In genomic region chr6:30819287-30819917, GRCh38 we compare ENCODE assay signal across 10 cellular contexts.
DNase-seq lines count a peak whose midpoint lies in the region; ATAC-seq lines count a peak whose summit lies in the region.
"Had no signal": no experiment of that assay in that cellular context is flagged by ENCODE, and none has a peak within 500 bp of the region (broad histone marks: within the 10 kb centered on the region; RNA-seq: fewer than 3 reads in every experiment).

No MANE protein-coding gene starts in this region.

- ATAC-seq in stimulated activated naive B cell treated with anti-CD40 and anti-IgM and Interleukin-4, amounts not matched to agents 10 μg/mL and 1 μg/mL and 100 μg/mL, for 72 hours (replicated peaks), result peak; percentile 16 to 21
- no peak for ATAC-seq in GM21360 (IDR thresholded peaks at IDR 0.05; ENCODE audit: unreplicated experiment)

- H3K9me3 ChIP-seq in mesenchymal stem cell (ENCODE audit: control insufficient read depth, low read length), result no peaks in the 10 kb centered on the region
- H3K9me3 ChIP-seq: gastroesophageal sphincter had no signal

- H3K27ac Mint-ChIP-seq in activated T-cell treated with anti-CD3 and anti-CD28 coated beads, Interleukin-2, amount 50 U/mL, for 24 hours, result peak overlapping the region; percentile 96
- H3K27ac Mint-ChIP-seq in stimulated activated naive B cell treated with anti-CD40 and anti-IgM and Interleukin-4, amounts not matched to agents 10 μg/mL and 1 μg/mL and 100 μg/mL, for 72 hours, result peak overlapping the region; percentile 2

- H3K79me1 ChIP-seq in mesenchymal stem cell (replicated peaks; ENCODE audit: low read length, poor library complexity, severe bottlenecking), result no peaks in the 10 kb centered on the region

- peaks cover 7% of the 10 kb centered on the region for H3K4me1 ChIP-seq in mesenchymal stem cell (ENCODE audit: control insufficient read depth, insufficient read depth, low read depth, low read length)

- peak; percentile 23 for DNase-seq in activated gamma-delta T cell treated with anti-CD3 and anti-CD28 coated beads, Interleukin-2, amount 50 U/mL, for 16 hours (ENCODE audit: low read depth)
- DNase-seq in activated gamma-delta T cell (lab: John Stamatoyannopoulos, UW) (no peak), mesenchymal stem cell (no peak), anterior cingulate cortex (lab: John Stamatoyannopoulos, UW) (no peak), SHP77 treated with DMSO at 0.1 percent for 48 hours (lab: John Stamatoyannopoulos, UW) (no peak)
- peak; percentile 65 for DNase-seq in activated T-cell treated with anti-CD3 and anti-CD28 coated beads, Interleukin-2, amount 50 U/mL, for 24 hours
- DNase-seq in stimulated activated naive B cell treated with anti-CD40 and anti-IgM and Interleukin-4, amounts not matched to agents 10 μg/mL and 1 μg/mL and 100 μg/mL, for 72 hours, result no peak

- peak overlapping the region; percentile 23 for H3K9ac ChIP-seq in mesenchymal stem cell (ENCODE audit: low read length)

- no peaks in the 10 kb centered on the region for H3K36me3 ChIP-seq in mesenchymal stem cell (ENCODE audit: control insufficient read depth in 1 of 2, insufficient read depth in 2 of 2, low read depth in 1 of 2, low read length in 2 of 2)
- H3K36me3 ChIP-seq: gastroesophageal sphincter had no signal

- no peaks in the 10 kb centered on the region for H3K27me3 ChIP-seq in mesenchymal stem cell (ENCODE audit: control insufficient read depth in 1 of 2, insufficient read depth in 1 of 2, low read length in 2 of 2)
- H3K27me3 ChIP-seq: gastroesophageal sphincter had no signal

- H3K4me3 Mint-ChIP-seq in activated T-cell treated with anti-CD3 and anti-CD28 coated beads, Interleukin-2, amount 50 U/mL, for 24 hours, result peak overlapping the region; percentile 62
- H3K4me3 Mint-ChIP-seq in stimulated activated naive B cell treated with anti-CD40 and anti-IgM and Interleukin-4, amounts not matched to agents 10 μg/mL and 1 μg/mL and 100 μg/mL, for 72 hours, result no peak overlapping the region
- H3K4me3 Mint-ChIP-seq: nephron had no signal

- H4K8ac ChIP-seq in mesenchymal stem cell (ENCODE audit: low read length), result peak overlapping the region; percentile 63

- H3K23ac ChIP-seq in mesenchymal stem cell (ENCODE audit: low read length in 2 of 2), result no peak overlapping the region

- 99% methylated on average over 11 of the region's 11 CpGs for WGBS in mesenchymal stem cell

- no peak overlapping the region for H3K14ac ChIP-seq in mesenchymal stem cell (ENCODE audit: low read length in 2 of 2)

- H2BK120ac ChIP-seq in mesenchymal stem cell (ENCODE audit: low read depth, low read length), result peak overlapping the region; percentile 94

- no peak overlapping the region for H3K4me3 ChIP-seq in mesenchymal stem cell (ENCODE audit: insufficient read depth in 1 of 2, low read depth in 1 of 2, low read length in 2 of 2)
- H3K4me3 ChIP-seq: gastroesophageal sphincter had no signal

- H2BK12ac ChIP-seq in mesenchymal stem cell (ENCODE audit: low read length in 2 of 2), result peak overlapping the region; percentile 89 to 99

- peaks cover 40% of the 10 kb centered on the region for H3K36me3 Mint-ChIP-seq in activated T-cell treated with anti-CD3 and anti-CD28 coated beads, Interleukin-2, amount 50 U/mL, for 24 hours (ENCODE audit: low read depth)
- H3K36me3 Mint-ChIP-seq in stimulated activated naive B cell treated with anti-CD40 and anti-IgM and Interleukin-4, amounts not matched to agents 10 μg/mL and 1 μg/mL and 100 μg/mL, for 72 hours, result peaks cover 6 to 14% of the 10 kb centered on the region in 2 donors

- no peak overlapping the region for H2BK5ac ChIP-seq in mesenchymal stem cell (ENCODE audit: low read depth, low read length, poor library complexity, severe bottlenecking)

- no peak overlapping the region for H3K4me2 ChIP-seq in mesenchymal stem cell (ENCODE audit: low read length, poor library complexity, severe bottlenecking)

- H4K91ac ChIP-seq in mesenchymal stem cell (ENCODE audit: low read length), result no peak overlapping the region

- peak overlapping the region; percentile 40 to 87 for H3K4ac ChIP-seq in mesenchymal stem cell (ENCODE audit: low read depth in 1 of 2, low read length in 2 of 2)

- no peaks in the 10 kb centered on the region for H3K27me3 Mint-ChIP-seq in activated T-cell treated with anti-CD3 and anti-CD28 coated beads, Interleukin-2, amount 50 U/mL, for 24 hours
- H3K27me3 Mint-ChIP-seq in stimulated activated naive B cell treated with anti-CD40 and anti-IgM and Interleukin-4, amounts not matched to agents 10 μg/mL and 1 μg/mL and 100 μg/mL, for 72 hours, result peaks cover 0 to 4% of the 10 kb centered on the region in 2 donors

- H3K18ac ChIP-seq in mesenchymal stem cell (ENCODE audit: low read depth in 1 of 2, low read length in 2 of 2), result peak overlapping the region; percentile 55 to 71

- H2AFZ ChIP-seq in mesenchymal stem cell (ENCODE audit: low read depth, low read length), result no peak overlapping the region

- H2AK5ac ChIP-seq in mesenchymal stem cell (ENCODE audit: low read length, severe bottlenecking), result peak overlapping the region; percentile 85

- H3K4me1 Mint-ChIP-seq in activated T-cell treated with anti-CD3 and anti-CD28 coated beads, Interleukin-2, amount 50 U/mL, for 24 hours (ENCODE audit: low read depth), result peaks cover 88% of the 10 kb centered on the region
- peaks cover 54 to 69% of the 10 kb centered on the region in 2 donors for H3K4me1 Mint-ChIP-seq in stimulated activated naive B cell treated with anti-CD40 and anti-IgM and Interleukin-4, amounts not matched to agents 10 μg/mL and 1 μg/mL and 100 μg/mL, for 72 hours

- peaks cover 3% of the 10 kb centered on the region for H3K9me3 Mint-ChIP-seq in activated T-cell treated with anti-CD3 and anti-CD28 coated beads, Interleukin-2, amount 50 U/mL, for 24 hours
- peaks cover 0 to 2% of the 10 kb centered on the region in 2 donors for H3K9me3 Mint-ChIP-seq in stimulated activated naive B cell treated with anti-CD40 and anti-IgM and Interleukin-4, amounts not matched to agents 10 μg/mL and 1 μg/mL and 100 μg/mL, for 72 hours
- H3K9me3 Mint-ChIP-seq: nephron had no signal

- no peak overlapping the region for H3K27ac ChIP-seq in mesenchymal stem cell (ENCODE audit: low read length, poor library complexity, severe bottlenecking)

- peak overlapping the region; percentile 0 for H2BK15ac ChIP-seq in mesenchymal stem cell (ENCODE audit: low read depth, poor library complexity, severe bottlenecking)

Comparison
In these comparisons a context has a peak if more than half of its experiments do, and no peak if none do; other contexts are left out.
1. DNase-seq: peak in activated gamma-delta T cell treated with anti-CD3 and anti-CD28 coated beads, Interleukin-2, amount 50 U/mL, for 16 hours (single experiment) and activated T-cell treated with anti-CD3 and anti-CD28 coated beads, Interleukin-2, amount 50 U/mL, for 24 hours (single experiment); none in activated gamma-delta T cell (single experiment), mesenchymal stem cell (single experiment), stimulated activated naive B cell treated with anti-CD40 and anti-IgM and Interleukin-4, amounts not matched to agents 10 μg/mL and 1 μg/mL and 100 μg/mL, for 72 hours (single experiment), anterior cingulate cortex (0 of 58) and SHP77 treated with DMSO at 0.1 percent for 48 hours (single experiment).